Comparison of ENCODE assay signal across 8 cellular contexts in genomic region chr6:79079425-79080130, GRCh38. TPM values are rescaled to one million over a fixed set of nuclear protein-coding genes. Genes with fewer than 3 reads are reported as not detected.
DNase-seq lines count a peak whose midpoint lies in the region; ATAC-seq and TF ChIP-seq lines count a peak whose summit lies in the region.

No MANE protein-coding gene starts in this region.

- POLR2A ChIA-PET in MCF 10A (lab: Yijun Ruan, JAX): interaction anchor here (0.6 to 7.3 kb wide), 31 partner anchors 8 to 465 kb away, joined by 3 to 111 read pairs (median 4); partner anchors contain the start of genes HMGN3 and LCA5

- no peaks in the 10 kb centered on the region for H3K27me3 ChIP-seq in MG63
- H3K27me3 ChIP-seq in mononuclear cell (ENCODE audit: insufficient read depth, low read length): no peaks in the 10 kb centered on the region

- no peaks in the 10 kb centered on the region for H3K9me3 Mint-ChIP-seq in MCF 10A (ENCODE audit: unreplicated experiment)

- no peak for TF ChIP-seq CTCF in MCF 10A (IDR thresholded peaks at IDR 0.05; ENCODE audit: unreplicated experiment)

- H3K9me3 ChIP-seq in MG63 (no peaks in the 10 kb centered on the region; the same call in 1 of the 2 replicates), mononuclear cell (ENCODE audit: low read depth, low read length) (no peaks in the 10 kb centered on the region)

- CTCF ChIA-PET in MCF 10A (lab: Yijun Ruan, JAX): interaction anchor here (0.6 kb wide), 2 partner anchors 8 to 75 kb away, joined by 3 read pairs; no protein-coding TSS in a partner anchor

- ATAC-seq in HG03565 (IDR thresholded peaks at IDR 0.05; ENCODE audit: unreplicated experiment): no peak
- no peak for ATAC-seq in GM21367 (IDR thresholded peaks at IDR 0.05; ENCODE audit: unreplicated experiment)
- ATAC-seq in HG02938 (IDR thresholded peaks at IDR 0.05; ENCODE audit: unreplicated experiment): no peak

- peak overlapping the region; percentile 79 for H3K4me3 Mint-ChIP-seq in MCF 10A (ENCODE audit: unreplicated experiment)

- H3K4me3 ChIP-seq in MG63: peak overlapping the region; percentile 84
- peak overlapping the region; percentile 64 for H3K4me3 ChIP-seq in mononuclear cell (ENCODE audit: low read length)

- no TSS peak for BruUV-seq in MCF 10A (replicated peaks; lab: Mats Ljungman, UMichigan)

- H3K36me3 Mint-ChIP-seq in MCF 10A (ENCODE audit: insufficient read depth, unreplicated experiment): no peaks in the 10 kb centered on the region

- DNase-seq in Daoy (ENCODE audit: low read depth): peak; percentile 11
- no peak for DNase-seq in MG63
- peak; percentile 22 for DNase-seq in MCF 10A (ENCODE audit: unreplicated experiment)
- DNase-seq in occipital lobe (lab: John Stamatoyannopoulos, UW): no peak

- peaks cover 9% of the 10 kb centered on the region for H3K4me1 ChIP-seq in mononuclear cell (ENCODE audit: insufficient read depth, low read length)

- H3K36me3 ChIP-seq in MG63: peaks cover 8% of the 10 kb centered on the region

- H3K4me1 Mint-ChIP-seq in MCF 10A (ENCODE audit: insufficient read depth, unreplicated experiment): peaks cover 11% of the 10 kb centered on the region

- H3K27ac Mint-ChIP-seq in MCF 10A (ENCODE audit: low read depth, unreplicated experiment): peak overlapping the region; percentile 98

- no peaks in the 10 kb centered on the region for H3K27me3 Mint-ChIP-seq in MCF 10A (ENCODE audit: insufficient read depth, unreplicated experiment)

- intact Hi-C loops in MCF 10A (cut with micrococcal nuclease): loop anchor here (2.0 to 10.0 kb wide), 4 partner anchors 212 to 1465 kb away; partner anchors contain the start of gene IRAK1BP1

RNA-seq across cellular contexts. Expression of gene PHIP, which starts 1.5 kb away (rescaled TPM):
- 23.1 and 25.1 TPM in 2 replicates for total RNA-seq in Daoy (2014; rRNA removed; shearing (Covaris generic))
- 7.6 and 15.4 TPM in 2 replicates for total RNA-seq in MG63 (2014; rRNA removed; shearing (Covaris generic); ENCODE audit: low replicate concordance)
- total RNA-seq in MCF 10A (2022) (25.3 and 26.5 TPM in 2 replicates), mononuclear cell (69.3 TPM), occipital lobe (78.0 TPM)

Comparison
In these comparisons a context has a peak if more than half of its experiments do, and no peak if none do; other contexts are left out.
1. DNase-seq: peak in Daoy (single experiment) and MCF 10A (single experiment); none in MG63 (single experiment) and occipital lobe (single experiment).